ENCODE assay signal across 1 cellular context in the genomic region with DNA sequence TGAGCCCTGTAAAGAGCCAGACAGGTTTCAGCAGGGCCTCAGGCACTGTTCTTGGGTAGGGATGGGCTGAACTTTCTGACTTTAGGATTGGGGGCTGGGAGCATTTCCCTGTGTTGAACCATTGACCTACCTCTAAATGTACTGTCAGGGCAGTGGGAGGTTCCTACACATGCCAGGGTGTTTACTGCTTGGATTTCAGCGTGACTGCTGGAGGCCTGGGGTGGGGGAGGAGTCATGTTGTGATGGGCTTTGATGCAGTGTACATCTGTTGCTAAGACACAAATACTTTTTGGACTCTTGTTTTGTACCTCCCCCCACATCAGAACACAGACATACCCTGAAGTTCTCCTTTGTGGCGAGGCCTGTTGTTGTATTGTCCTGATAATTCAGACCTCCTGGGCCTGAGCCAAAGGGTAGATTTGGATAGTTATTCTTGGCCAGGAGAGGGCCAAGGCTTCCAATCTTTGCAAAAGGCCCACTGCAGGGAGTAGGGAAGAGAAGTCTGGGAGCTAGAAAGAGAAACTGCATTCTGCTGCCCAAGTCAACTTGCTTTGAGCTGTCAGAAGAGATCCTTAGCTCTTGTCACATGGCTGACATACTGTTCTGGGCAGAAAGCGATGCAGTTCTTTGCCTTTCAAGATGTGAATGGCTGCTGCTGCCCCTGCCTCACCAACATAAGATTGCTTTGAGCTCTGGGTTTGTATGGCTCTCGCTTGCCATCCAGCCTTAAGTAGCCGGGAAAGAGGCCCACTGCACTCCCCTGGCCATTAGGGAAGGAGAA.
TF ChIP-seq lines count a peak whose summit lies in the region.

No MANE protein-coding gene starts in this region.

TF ChIP-seq in A549, 52 proteins besides CTCF, POLR2A, EP300 and RAD21 (continued from another document):
- TF ChIP-seq, protein P1, sequence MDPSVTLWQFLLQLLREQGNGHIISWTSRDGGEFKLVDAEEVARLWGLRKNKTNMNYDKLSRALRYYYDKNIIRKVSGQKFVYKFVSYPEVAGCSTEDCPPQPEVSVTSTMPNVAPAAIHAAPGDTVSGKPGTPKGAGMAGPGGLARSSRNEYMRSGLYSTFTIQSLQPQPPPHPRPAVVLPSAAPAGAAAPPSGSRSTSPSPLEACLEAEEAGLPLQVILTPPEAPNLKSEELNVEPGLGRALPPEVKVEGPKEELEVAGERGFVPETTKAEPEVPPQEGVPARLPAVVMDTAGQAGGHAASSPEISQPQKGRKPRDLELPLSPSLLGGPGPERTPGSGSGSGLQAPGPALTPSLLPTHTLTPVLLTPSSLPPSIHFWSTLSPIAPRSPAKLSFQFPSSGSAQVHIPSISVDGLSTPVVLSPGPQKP (IDR thresholded peaks at IDR 0.05; ENCODE audit: low read depth, low read length) = no peak
- TF ChIP-seq, protein P2, sequence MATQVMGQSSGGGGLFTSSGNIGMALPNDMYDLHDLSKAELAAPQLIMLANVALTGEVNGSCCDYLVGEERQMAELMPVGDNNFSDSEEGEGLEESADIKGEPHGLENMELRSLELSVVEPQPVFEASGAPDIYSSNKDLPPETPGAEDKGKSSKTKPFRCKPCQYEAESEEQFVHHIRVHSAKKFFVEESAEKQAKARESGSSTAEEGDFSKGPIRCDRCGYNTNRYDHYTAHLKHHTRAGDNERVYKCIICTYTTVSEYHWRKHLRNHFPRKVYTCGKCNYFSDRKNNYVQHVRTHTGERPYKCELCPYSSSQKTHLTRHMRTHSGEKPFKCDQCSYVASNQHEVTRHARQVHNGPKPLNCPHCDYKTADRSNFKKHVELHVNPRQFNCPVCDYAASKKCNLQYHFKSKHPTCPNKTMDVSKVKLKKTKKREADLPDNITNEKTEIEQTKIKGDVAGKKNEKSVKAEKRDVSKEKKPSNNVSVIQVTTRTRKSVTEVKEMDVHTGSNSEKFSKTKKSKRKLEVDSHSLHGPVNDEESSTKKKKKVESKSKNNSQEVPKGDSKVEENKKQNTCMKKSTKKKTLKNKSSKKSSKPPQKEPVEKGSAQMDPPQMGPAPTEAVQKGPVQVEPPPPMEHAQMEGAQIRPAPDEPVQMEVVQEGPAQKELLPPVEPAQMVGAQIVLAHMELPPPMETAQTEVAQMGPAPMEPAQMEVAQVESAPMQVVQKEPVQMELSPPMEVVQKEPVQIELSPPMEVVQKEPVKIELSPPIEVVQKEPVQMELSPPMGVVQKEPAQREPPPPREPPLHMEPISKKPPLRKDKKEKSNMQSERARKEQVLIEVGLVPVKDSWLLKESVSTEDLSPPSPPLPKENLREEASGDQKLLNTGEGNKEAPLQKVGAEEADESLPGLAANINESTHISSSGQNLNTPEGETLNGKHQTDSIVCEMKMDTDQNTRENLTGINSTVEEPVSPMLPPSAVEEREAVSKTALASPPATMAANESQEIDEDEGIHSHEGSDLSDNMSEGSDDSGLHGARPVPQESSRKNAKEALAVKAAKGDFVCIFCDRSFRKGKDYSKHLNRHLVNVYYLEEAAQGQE (IDR thresholded peaks at IDR 0.05) = no peak
- TF ChIP-seq JUNB (IDR thresholded peaks at IDR 0.05) = no peak
- no peak for TF ChIP-seq GATA3 (IDR thresholded peaks at IDR 0.05; ENCODE audit: borderline replicate concordance)
- TF ChIP-seq ZC3H11A (IDR thresholded peaks at IDR 0.05) = no peak
- TF ChIP-seq KDM5A (IDR thresholded peaks at IDR 0.05) = no peak
- TF ChIP-seq HEYL (CRISPR knock-in tag; IDR thresholded peaks at IDR 0.05) = no peak
- no peak for TF ChIP-seq CHD2 (IDR thresholded peaks at IDR 0.05; ENCODE audit: low read length, partially characterized antibody)
- TF ChIP-seq MAFK (IDR thresholded peaks at IDR 0.05; ENCODE audit: partially characterized antibody) = no peak
